In genomic region chr14:91509083-91509877, GRCh38 we compare ENCODE assay signal across 8 cellular contexts. TPM values are rescaled to one million over a fixed set of nuclear protein-coding genes. Genes with fewer than 3 reads are reported as not detected.
DNase-seq lines count a peak whose midpoint lies in the region; ATAC-seq lines count a peak whose summit lies in the region.

No MANE protein-coding gene starts in this region.

- H3K36me3 ChIP-seq in H7 (replicated peaks; ENCODE audit: control insufficient read depth, insufficient read depth, low read length) (no peaks in the 10 kb centered on the region; the same call in none of the 2 replicates), duodenal mucosa (ENCODE audit: control insufficient read depth in 1 of 2, insufficient read depth in 2 of 2, low read length in 2 of 2) (peaks cover 0 to 14% of the 10 kb centered on the region in 2 donors)

- H3K4me3 ChIP-seq in H7 (ENCODE audit: insufficient read depth, low read depth, low read length) (peak overlapping the region; percentile 97), duodenal mucosa (ENCODE audit: low read depth in 1 of 2, low read length in 2 of 2) (peak overlapping the region; percentile 94 to 97)

- H3K27me3 Mint-ChIP-seq in activated CD4-positive, alpha-beta T cell treated with anti-CD3 and anti-CD28 coated beads, Interleukin-2, amount 10 ng/mL, durations not matched to agents 7 days and 5 days = no peaks in the 10 kb centered on the region
- no peaks in the 10 kb centered on the region for H3K27me3 Mint-ChIP-seq in memory B cell

- ATAC-seq in memory B cell (ENCODE audit: low read depth) = peak; percentile 5

- H3K4me1 Mint-ChIP-seq in activated CD4-positive, alpha-beta T cell treated with anti-CD3 and anti-CD28 coated beads, Interleukin-2, amount 10 ng/mL, durations not matched to agents 7 days and 5 days = peaks cover 29% of the 10 kb centered on the region
- H3K4me1 Mint-ChIP-seq in memory B cell = peaks cover 15% of the 10 kb centered on the region

- peak overlapping the region; percentile 98 for H3K27ac ChIP-seq in duodenal mucosa (ENCODE audit: low read depth, low read length)

- H3K27ac Mint-ChIP-seq in activated CD4-positive, alpha-beta T cell treated with anti-CD3 and anti-CD28 coated beads, Interleukin-2, amount 10 ng/mL, durations not matched to agents 7 days and 5 days = peak overlapping the region; percentile 95
- H3K27ac Mint-ChIP-seq in memory B cell = peak overlapping the region; percentile 99

- H3K27me3 ChIP-seq in H7 (ENCODE audit: control insufficient read depth, insufficient read depth, low read length) = no peaks in the 10 kb centered on the region
- H3K27me3 ChIP-seq in duodenal mucosa (ENCODE audit: control insufficient read depth in 1 of 2, insufficient read depth in 2 of 2, low read length in 2 of 2) = no peaks in the 10 kb centered on the region

- H3K4me1 ChIP-seq in duodenal mucosa (ENCODE audit: control insufficient read depth in 1 of 2, insufficient read depth in 2 of 2, low read length in 2 of 2) = peaks cover 0 to 20% of the 10 kb centered on the region in 2 donors

- CTCF ChIA-PET in activated CD4-positive, alpha-beta T cell treated with anti-CD3 and anti-CD28 coated beads, Interleukin-2, amount 10 ng/mL, durations not matched to agents 7 days and 5 days (lab: Charles Lee) = interaction anchor here (0.6 to 1.5 kb wide), 5 partner anchors 9 to 597 kb away, joined by 3 to 4 read pairs (median 3); partner anchors contain the start of gene ATXN3

- H3K9me3 Mint-ChIP-seq in activated CD4-positive, alpha-beta T cell treated with anti-CD3 and anti-CD28 coated beads, Interleukin-2, amount 10 ng/mL, durations not matched to agents 7 days and 5 days = no peaks in the 10 kb centered on the region
- H3K9me3 Mint-ChIP-seq in memory B cell = no peaks in the 10 kb centered on the region

- POLR2A ChIA-PET in activated CD4-positive, alpha-beta T cell treated with anti-CD3 and anti-CD28 coated beads, Interleukin-2, amount 10 ng/mL, durations not matched to agents 7 days and 5 days (lab: Charles Lee) = interaction anchor here (0.6 to 0.8 kb wide), 2 partner anchors 104 to 530 kb away, joined by 3 to 8 read pairs; no protein-coding TSS in a partner anchor

- H3K4me3 Mint-ChIP-seq in activated CD4-positive, alpha-beta T cell treated with anti-CD3 and anti-CD28 coated beads, Interleukin-2, amount 10 ng/mL, durations not matched to agents 7 days and 5 days = peak overlapping the region; percentile 99
- H3K4me3 Mint-ChIP-seq in memory B cell = peak overlapping the region; percentile 97

- DNase-seq in ELF-1 (ENCODE audit: low read depth, low spot score) (peak; percentile 49), H7 (peak; percentile 62), M059J (ENCODE audit: low read depth) (peak; percentile 28), memory B cell (ENCODE audit: low spot score in 2 of 2) (peak in 1 of 2 donors; percentile 41), NCI-H2196 treated with DMSO at 0.1 percent for 48 hours (lab: John Stamatoyannopoulos, UW; ENCODE audit: unreplicated experiment) (no peak)
- DNase-seq in activated CD4-positive, alpha-beta T cell treated with anti-CD3 and anti-CD28 coated beads, Interleukin-2, amount 10 ng/mL, durations not matched to agents 7 days and 5 days = peak; percentile 42
- DNase-seq in stimulated activated CD8-positive, alpha-beta memory T cell treated with anti-CD3 and anti-CD28 coated beads, Interleukin-12 subunit alpha, Interleukin-12 subunit beta, amount 100 ng/mL, for 4 hours (ENCODE audit: low read depth) = peak; percentile 28

- peaks cover 40% of the 10 kb centered on the region for H3K36me3 Mint-ChIP-seq in activated CD4-positive, alpha-beta T cell treated with anti-CD3 and anti-CD28 coated beads, Interleukin-2, amount 10 ng/mL, durations not matched to agents 7 days and 5 days (ENCODE audit: low read depth)
- peaks cover 8% of the 10 kb centered on the region for H3K36me3 Mint-ChIP-seq in memory B cell

- no peaks in the 10 kb centered on the region for H3K9me3 ChIP-seq in duodenal mucosa (ENCODE audit: control insufficient read depth in 1 of 2, low read length in 2 of 2)

- peak overlapping the region; percentile 82 to 87 for H3K9ac ChIP-seq in duodenal mucosa (ENCODE audit: low read depth in 1 of 2, low read length in 2 of 2)

RNA-seq across cellular contexts. Expression of gene PPP4R3A, which starts 0.8 kb away (rescaled TPM):
- 62.9 and 83.2 TPM in 2 replicates for total RNA-seq in H7 (2014; rRNA removed; shearing (Covaris generic))
- 26.0 and 39.9 TPM in 2 replicates for total RNA-seq in M059J (2014; rRNA removed; shearing (Covaris generic))
- 100 to 1,000 TPM; 134 to 145 TPM for total RNA-seq in activated CD4-positive, alpha-beta T cell treated with anti-CD3 and anti-CD28 coated beads, Interleukin-2, amount 10 ng/mL, durations not matched to agents 7 days and 5 days
